2 cellular contexts compared by ENCODE assay signal in genomic region chr2:106599540-106599939, GRCh38.
TF ChIP-seq lines count a peak whose summit lies in the region.

No MANE protein-coding gene starts in this region.

TF ChIP-seq in HepG2, 621 proteins besides CTCF, POLR2A, EP300 and RAD21 (continued from another document):
- TF ChIP-seq ATF2 (CRISPR knock-in tag; IDR thresholded peaks at IDR 0.05) (no peak), MAFK (conservative IDR thresholded peaks at IDR 0.05 in 1 of 2, IDR thresholded peaks at IDR 0.05 in 1 of 2; ENCODE audit: low read length in 2 of 2) (peak; percentile 40 to 76; a peak in 3 of 4 replicates), GRHL1 (CRISPR knock-in tag; conservative IDR thresholded peaks at IDR 0.05) (no peak), HNRNPL (IDR thresholded peaks at IDR 0.05; ENCODE audit: low read depth, low read length) (no peak), KDM5B (CRISPR knock-in tag; IDR thresholded peaks at IDR 0.05; ENCODE audit: borderline replicate concordance) (no peak), ASH2L (IDR thresholded peaks at IDR 0.05; ENCODE audit: insufficient read length, low read depth, low read length) (no peak), FIP1L1 (IDR thresholded peaks at IDR 0.05; ENCODE audit: borderline replicate concordance, insufficient read depth, low read depth, low read length) (no peak), RERE (CRISPR knock-in tag; IDR thresholded peaks at IDR 0.05; ENCODE audit: low read depth) (no peak), ATM (IDR thresholded peaks at IDR 0.05; ENCODE audit: borderline replicate concordance) (no peak), SMC3 (IDR thresholded peaks at IDR 0.05; ENCODE audit: low read length) (no peak), NFE2L2 (IDR thresholded peaks at IDR 0.05; ENCODE audit: low read length) (peak; percentile 91), THYN1 (CRISPR knock-in tag; IDR thresholded peaks at IDR 0.05; ENCODE audit: borderline replicate concordance, low read depth) (no peak), TEAD3 (CRISPR knock-in tag; optimal IDR thresholded peaks at IDR 0.05; ENCODE audit: borderline replicate concordance) (no peak), ZNF101 (CRISPR knock-in tag; IDR thresholded peaks at IDR 0.05; ENCODE audit: borderline replicate concordance, low read depth) (no peak), MAFF (IDR thresholded peaks at IDR 0.05; ENCODE audit: low read depth, low read length) (peak; percentile 55; the same call in 1 of the 2 replicates), ZNF629 (CRISPR knock-in tag; conservative IDR thresholded peaks at IDR 0.05) (no peak), PHB2 (IDR thresholded peaks at IDR 0.05; ENCODE audit: partially characterized antibody) (no peak), ZNF44 (CRISPR knock-in tag; IDR thresholded peaks at IDR 0.05) (no peak)

TF ChIP-seq in K562, 482 proteins besides CTCF, POLR2A, EP300 and RAD21 (continued from another document):
- TF ChIP-seq ZNF280A (IDR thresholded peaks at IDR 0.05; ENCODE audit: low read depth, partially characterized antibody) (no peak), MAFG (tag; conservative IDR thresholded peaks at IDR 0.05) (peak; percentile 76), SREBF2 (CRISPR knock-in tag; IDR thresholded peaks at IDR 0.05) (no peak), CAMTA2 (CRISPR knock-in tag; conservative IDR thresholded peaks at IDR 0.05) (no peak), ZNF133 (CRISPR knock-in tag; IDR thresholded peaks at IDR 0.05) (no peak), KAT8 (IDR thresholded peaks at IDR 0.05; ENCODE audit: low read depth) (no peak), THAP7 (CRISPR knock-in tag; IDR thresholded peaks at IDR 0.05) (no peak), CGGBP1 (CRISPR knock-in tag; IDR thresholded peaks at IDR 0.05) (no peak), MBD2 (IDR thresholded peaks at IDR 0.05; ENCODE audit: borderline replicate concordance, low read depth) (no peak), MNT (conservative IDR thresholded peaks at IDR 0.05) (no peak), MAFF (IDR thresholded peaks at IDR 0.05; ENCODE audit: low read length) (peak; percentile 18; the same call in 1 of the 2 replicates), ZNF76 (CRISPR knock-in tag; IDR thresholded peaks at IDR 0.05; ENCODE audit: borderline replicate concordance) (no peak), NFE2L1 (tag; IDR thresholded peaks at IDR 0.05; ENCODE audit: borderline replicate concordance, low read depth) (peak; percentile 49), MGA (IDR thresholded peaks at IDR 0.05) (no peak), L3MBTL2 (IDR thresholded peaks at IDR 0.05) (no peak), ZNF780A (CRISPR knock-in tag; IDR thresholded peaks at IDR 0.05) (no peak), ATF7 (IDR thresholded peaks at IDR 0.05) (no peak), ARNT (IDR thresholded peaks at IDR 0.05) (no peak), NFE2 (IDR thresholded peaks at IDR 0.05; ENCODE audit: low read depth) (peak; percentile 40; the same call in 1 of the 2 replicates), SMARCA5 (IDR thresholded peaks at IDR 0.05) (no peak), MAFK (IDR thresholded peaks at IDR 0.05; ENCODE audit: low read length) (peak; percentile 37; the same call in 1 of the 2 replicates), ZBTB1 (CRISPR knock-in tag; IDR thresholded peaks at IDR 0.05; ENCODE audit: borderline replicate concordance, low read depth) (no peak), ZNF253 (CRISPR knock-in tag; conservative IDR thresholded peaks at IDR 0.05) (no peak), HNRNPK (IDR thresholded peaks at IDR 0.05; ENCODE audit: low read depth, low read length, poor library complexity, severe bottlenecking) (no peak), MTA2 (IDR thresholded peaks at IDR 0.05; ENCODE audit: low read depth) (no peak), C11orf30 (IDR thresholded peaks at IDR 0.05; ENCODE audit: low read depth) (peak; percentile 36; the same call in 1 of the 2 replicates), ZNF316 (IDR thresholded peaks at IDR 0.05) (peak; percentile 72)
TF ChIP-seq in K562: peak in this region for 7.
